In genomic region chr13:102596147-102597028, GRCh38 we compare ENCODE assay signal across 8 cellular contexts. TPM values are rescaled to one million over a fixed set of nuclear protein-coding genes. Genes with fewer than 3 reads are reported as not detected.
A peak's percentile ranks its signal among the peaks of the same experiment; 100 is the strongest.
DNase-seq lines count a peak whose midpoint lies in the region; ATAC-seq, FAIRE-seq and TF ChIP-seq lines count a peak whose summit lies in the region.

Gene TPP2 (plus strand): TSS chr13:102596986. CDS start chr13:102597039, 53 bp downstream.

- H2BK120ac ChIP-seq in trophoblast cell (ENCODE audit: insufficient read depth, low read length, poor library complexity) = peak within 1 kb of the TSS; percentile 77

- no peak for TF ChIP-seq CTCF in transverse colon (IDR thresholded peaks at IDR 0.05)

- H3K4me3 Mint-ChIP-seq in T-cell = peak within 1 kb of the TSS; percentile 92 to 99 (median 99)

- H3K4me3 ChIP-seq in trophoblast cell (ENCODE audit: low read depth, low read length) (peak within 1 kb of the TSS; percentile 99), transverse colon (peak within 1 kb of the TSS; percentile 73 to 98 (median 88))

- WGBS in adipose tissue, 3 donors = 0% methylated on average over 53 of the region's 53 CpGs
- no CpG with 5 or more reads among the region's 53 CpGs for WGBS in trophoblast cell (ENCODE audit: extremely low coverage, insufficient coverage, insufficient read length)
- 1% methylated on average over 53 of the region's 53 CpGs; no CpG with 5 or more reads in 1 of the 2 donors for WGBS in transverse colon (ENCODE audit: low coverage in 1 of 2), 2 donors

- peak within 1 kb of the TSS; percentile 98 for H4K8ac ChIP-seq in trophoblast cell (ENCODE audit: low read depth, low read length)

- H3K4me1 ChIP-seq in trophoblast cell (ENCODE audit: control insufficient read depth in 1 of 2, insufficient read depth in 2 of 2, low read length in 2 of 2) = peaks cover 2 to 3% of the 10 kb centered on the region in 2 experiments
- H3K4me1 ChIP-seq in transverse colon = peaks cover 0 to 60% (median 40%) of the 10 kb centered on the region in 4 donors

- H2AK5ac ChIP-seq in trophoblast cell (ENCODE audit: low read length) = peak within 1 kb of the TSS; percentile 92

- H3K4me1 Mint-ChIP-seq in T-cell = peaks cover 69 to 70% (median 69%) of the 10 kb centered on the region in 3 donors

- peak within 1 kb of the TSS; percentile 91 for H3K14ac ChIP-seq in trophoblast cell (ENCODE audit: low read length)

- peak within 1 kb of the TSS; percentile 100 for H3K27ac Mint-ChIP-seq in T-cell

- H2BK12ac ChIP-seq in trophoblast cell (ENCODE audit: low read length) = no peak within 1 kb of the TSS

- no peak for TF ChIP-seq EP300 in transverse colon (IDR thresholded peaks at IDR 0.05; ENCODE audit: low read depth)

- H2AFZ ChIP-seq in trophoblast cell (ENCODE audit: insufficient read depth, low read length, poor library complexity) = peak within 1 kb of the TSS; percentile 99

- H3K27me3 Mint-ChIP-seq in T-cell = no peaks in the 10 kb centered on the region

- H3K9ac ChIP-seq in trophoblast cell (ENCODE audit: low read length) = peak within 1 kb of the TSS; percentile 95

- TF ChIP-seq POLR2A in GM12891 (IDR thresholded peaks at IDR 0.05; ENCODE audit: low read depth, low read length) (peak; percentile 89), transverse colon (IDR thresholded peaks at IDR 0.05) (peak; percentile 91)

- H2BK5ac ChIP-seq in trophoblast cell (ENCODE audit: low read depth, low read length, poor library complexity) = peak within 1 kb of the TSS; percentile 64

- intact Hi-C loops in cardiac septum (cut with DNase I) (loop anchor here (2.0 kb wide), 1 partner anchor 202 kb away; the partner anchor contains the start of genes BIVM and POGLUT2), transverse colon (cut with DNase I; ENCODE audit: low total_unique reads) (loop anchor here (5.0 to 10.0 kb wide), 2 partner anchors 178 to 251 kb away; partner anchors contain the start of genes ERCC5 and TEX30)

- H3K27me3 ChIP-seq in trophoblast cell (ENCODE audit: insufficient read depth, low read length) (no peaks in the 10 kb centered on the region), transverse colon (no peaks in the 10 kb centered on the region)

- CTCF ChIA-PET in T-cell (lab: Charles Lee) = interaction anchor here (0.7 to 7.6 kb wide), 9 partner anchors 9 to 258 kb away, joined by 3 to 93 read pairs (median 4); partner anchors contain the start of gene ERCC5 (in 1 of the 2)

- peaks cover 9% of the 10 kb centered on the region for H3K79me1 ChIP-seq in trophoblast cell (ENCODE audit: low read length)

- FAIRE-seq in GM12891 (lab: Jason Lieb, UNC) = peak; percentile 100

- no peaks in the 10 kb centered on the region for H3K9me3 Mint-ChIP-seq in T-cell

- peaks cover 8% of the 10 kb centered on the region for H3K36me3 Mint-ChIP-seq in T-cell

- ATAC-seq in HG02840 (IDR thresholded peaks at IDR 0.05; ENCODE audit: low FRiP score, unreplicated experiment) (peak; percentile 80), T-cell (replicated peaks in 1 of 4) (peak; percentile 83 to 86 (median 86))

- DNase-seq in GM12891 (ENCODE audit: insufficient read length, low spot score) = peak; percentile 95
- DNase-seq in NCI-H1436 treated with DMSO at 0.1 percent for 48 hours (lab: John Stamatoyannopoulos, UW) = peak; percentile 78
- peak; percentile 89 to 99 (median 96) for DNase-seq in T-cell
- DNase-seq in cardiac septum (ENCODE audit: low spot score) = peak; percentile 100
- DNase-seq in trophoblast cell = peak; percentile 99
- peak; percentile 100 for DNase-seq in transverse colon

- in situ Hi-C loops in transverse colon (cut with MboI; ENCODE audit: low pct_ligation_motif_present in 1 of 4, low pct_unique_long_range_greater_than_20kb in 1 of 4, low sequenced_read_pairs in 3 of 4) = loop anchor here in 3 of 4 donors (5.0 kb wide), 2 partner anchors 246 to 251 kb away; partner anchors contain the start of gene ERCC5 (in 1 of the 3)

- peak within 1 kb of the TSS; percentile 93 for H4K91ac ChIP-seq in trophoblast cell (ENCODE audit: low read depth, low read length)

- peak within 1 kb of the TSS; percentile 97 for H3K4me2 ChIP-seq in trophoblast cell (ENCODE audit: low read length)

- H3K27ac ChIP-seq in adipose tissue (ENCODE audit: low read depth, low read length) (peak within 1 kb of the TSS; percentile 96), trophoblast cell (ENCODE audit: low read depth, low read length) (peak within 1 kb of the TSS; percentile 81), transverse colon (peak within 1 kb of the TSS; percentile 96 to 99 (median 98))

- peak within 1 kb of the TSS; percentile 99 for H3K4ac ChIP-seq in trophoblast cell (ENCODE audit: low read depth, low read length)

- POLR2A ChIA-PET in T-cell (lab: Charles Lee) = interaction anchor here (0.5 to 3.4 kb wide), 8 partner anchors 9 to 249 kb away, joined by 3 to 30 read pairs (median 4); partner anchors contain the start of gene ERCC5 (in 2 of the 2)

- no peaks in the 10 kb centered on the region for H3K36me3 ChIP-seq in trophoblast cell (ENCODE audit: control insufficient read depth in 1 of 2, insufficient read depth in 2 of 2, low read length in 2 of 2)
- no peaks in the 10 kb centered on the region for H3K36me3 ChIP-seq in transverse colon

- H3K9me3 ChIP-seq in trophoblast cell (ENCODE audit: insufficient read depth, low read depth, low read length) (no peaks in the 10 kb centered on the region), transverse colon (no peaks in the 10 kb centered on the region)

- H3K79me2 ChIP-seq in trophoblast cell (ENCODE audit: control insufficient read depth, insufficient read depth, low read length, poor library complexity) = peaks cover 16% of the 10 kb centered on the region

- H3K18ac ChIP-seq in trophoblast cell (ENCODE audit: low read length) = peak within 1 kb of the TSS; percentile 95

- peak within 1 kb of the TSS; percentile 95 for H4K12ac ChIP-seq in trophoblast cell (ENCODE audit: low read depth, low read length)

- no peak within 1 kb of the TSS for H3K23ac ChIP-seq in trophoblast cell (ENCODE audit: low read length)

TF ChIP-seq in GM12891, 5 proteins besides CTCF, POLR2A, EP300 and RAD21:
- TF ChIP-seq SPI1 (IDR thresholded peaks at IDR 0.05; ENCODE audit: low read depth, low read length) (peak; percentile 73), PAX5 (IDR thresholded peaks at IDR 0.05; ENCODE audit: insufficient read depth, low read length, severe bottlenecking) (no peak), TAF1 (IDR thresholded peaks at IDR 0.05; ENCODE audit: low read depth, low read length) (peak; percentile 90), POLR2AphosphoS5 (IDR thresholded peaks at IDR 0.05; ENCODE audit: low read depth, low read length) (peak; percentile 84)

RNA-seq across cellular contexts. Expression of gene TPP2, which starts in this region (rescaled TPM):
- 33.3 TPM for polyA plus RNA-seq in GM12891 (2012; ENCODE audit: low read depth, missing spikeins)
- total RNA-seq in T-cell (100 to 1,000 TPM; 111 to 135 (median 115) TPM), cardiac septum (31.0 TPM), transverse colon (10 to 100 TPM; 19.1 to 47.8 (median 30.3) TPM)
- 10 to 100 TPM; 13.1 to 18.9 (median 16.1) TPM for polyA plus RNA-seq in adipose tissue
- polyA plus RNA-seq in trophoblast cell (2013) = 38.7 and 39.3 TPM in 2 replicates

Comparison
In these comparisons a context has a peak if more than half of its experiments do, and no peak if none do; other contexts are left out.
1. Peak in every context shown above with its lines: DNase-seq, ATAC-seq, H3K4me3 ChIP-seq and H3K27ac ChIP-seq.